In the genomic region with DNA sequence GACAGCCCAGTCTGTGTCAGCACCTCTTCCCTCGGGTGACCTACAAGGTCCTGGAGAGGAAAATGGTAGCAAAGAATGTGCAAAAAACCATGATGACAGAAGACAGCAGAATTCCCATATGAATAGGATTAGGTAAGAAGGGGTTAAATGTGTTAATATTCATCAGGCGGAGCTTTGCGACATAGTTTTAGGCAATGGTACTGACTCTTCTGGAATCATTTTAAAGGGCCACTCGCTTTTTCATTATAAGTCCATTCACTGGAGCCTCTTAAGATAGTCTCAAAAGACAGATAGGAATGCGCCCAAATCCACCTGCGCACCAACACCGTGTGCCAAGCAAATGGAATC, we compare ENCODE assay signal across 13 cellular contexts. TPM values are rescaled to one million over a fixed set of nuclear protein-coding genes. Genes with fewer than 3 reads are reported as not detected.
DNase-seq lines count a peak whose midpoint lies in the region; ATAC-seq and TF ChIP-seq lines count a peak whose summit lies in the region.
"Had no signal": no experiment of that assay in that cellular context is flagged by ENCODE, and none has a peak within 500 bp of the region (broad histone marks: within the 10 kb centered on the region; RNA-seq: fewer than 3 reads in every experiment).

No MANE protein-coding gene starts in this region.

- no peak overlapping the region for H3K4me3 ChIP-seq in endodermal cell (ENCODE audit: low read length)
- H3K4me3 ChIP-seq in muscle layer of colon (ENCODE audit: low read depth in 1 of 2, low read length in 2 of 2) = peak overlapping the region in 1 of 2 donors; percentile 29
- peak overlapping the region; percentile 46 for H3K4me3 ChIP-seq in thoracic aorta
- H3K4me3 ChIP-seq: mucosa of descending colon had no signal

- H3K4me3 Mint-ChIP-seq in endodermal cell = peak overlapping the region; percentile 29
- H3K4me3 Mint-ChIP-seq: activated CD4-positive, alpha-beta T cell treated with anti-CD3 and anti-CD28 coated beads, Interleukin-2, amount 10 ng/mL, durations not matched to agents 7 days and 5 days had no signal

- H3K4me1 ChIP-seq in endodermal cell (ENCODE audit: control insufficient read depth, insufficient read depth, low read length) = peaks cover 26% of the 10 kb centered on the region
- H3K4me1 ChIP-seq in muscle layer of colon (ENCODE audit: insufficient read depth, low read length) = peaks cover 69% of the 10 kb centered on the region
- peaks cover 19 to 64% of the 10 kb centered on the region in 2 donors for H3K4me1 ChIP-seq in thoracic aorta (ENCODE audit: control insufficient read depth in 1 of 2, low read depth in 2 of 2)

- H3K27ac ChIP-seq in endodermal cell (ENCODE audit: low read depth, low read length) (peak overlapping the region; percentile 92), muscle layer of colon (ENCODE audit: low read depth, low read length) (peak overlapping the region; percentile 61), thoracic aorta (peak overlapping the region; percentile 0 to 42)

- no peak overlapping the region for H3K9ac ChIP-seq in endodermal cell (ENCODE audit: extremely low read depth, low read length, poor library complexity, severe bottlenecking)
- no peak overlapping the region for H3K9ac ChIP-seq in muscle layer of colon (ENCODE audit: low read length)

- H3K27me3 ChIP-seq in endodermal cell (ENCODE audit: control insufficient read depth, insufficient read depth, low read length, poor library complexity, severe bottlenecking) = no peaks in the 10 kb centered on the region
- H3K27me3 ChIP-seq in muscle layer of colon (ENCODE audit: control insufficient read depth in 1 of 2, insufficient read depth in 2 of 2, low read length in 2 of 2) = no peaks in the 10 kb centered on the region
- no peaks in the 10 kb centered on the region for H3K27me3 ChIP-seq in thoracic aorta (replicated peaks; ENCODE audit: insufficient read depth)

- no peaks in the 10 kb centered on the region for H3K36me3 Mint-ChIP-seq in endodermal cell (ENCODE audit: low read depth)
- H3K36me3 Mint-ChIP-seq: activated naive CD4-positive, alpha-beta T cell treated with anti-CD3 and anti-CD28 coated beads, Interleukin-2, amount 50 U/mL, for 72 hours had no signal

- H3K27ac Mint-ChIP-seq in endodermal cell = peak overlapping the region; percentile 89
- H3K27ac Mint-ChIP-seq: activated CD4-positive, alpha-beta T cell treated with anti-CD3 and anti-CD28 coated beads, Interleukin-2, amount 10 ng/mL, durations not matched to agents 7 days and 5 days; activated naive CD4-positive, alpha-beta T cell treated with anti-CD3 and anti-CD28 coated beads, Interleukin-2, amount 50 U/mL, for 72 hours had no signal

- no peaks in the 10 kb centered on the region for H3K9me3 Mint-ChIP-seq in endodermal cell
- H3K9me3 Mint-ChIP-seq: activated CD4-positive, alpha-beta T cell treated with anti-CD3 and anti-CD28 coated beads, Interleukin-2, amount 10 ng/mL, durations not matched to agents 7 days and 5 days; activated naive CD4-positive, alpha-beta T cell treated with anti-CD3 and anti-CD28 coated beads, Interleukin-2, amount 50 U/mL, for 72 hours had no signal

- peaks cover 68% of the 10 kb centered on the region for H3K4me1 Mint-ChIP-seq in endodermal cell
- H3K4me1 Mint-ChIP-seq: activated CD4-positive, alpha-beta T cell treated with anti-CD3 and anti-CD28 coated beads, Interleukin-2, amount 10 ng/mL, durations not matched to agents 7 days and 5 days had no signal

- no peak for ATAC-seq in thoracic aorta (ENCODE audit: insufficient number of reproducible peaks, low FRiP score, low read depth)
- no peak for ATAC-seq in HG02884 (IDR thresholded peaks at IDR 0.05; ENCODE audit: unreplicated experiment)
- ATAC-seq in GM19328 (IDR thresholded peaks at IDR 0.05; ENCODE audit: unreplicated experiment) = no peak
- ATAC-seq: activated naive CD4-positive, alpha-beta T cell treated with anti-CD3 and anti-CD28 coated beads, Interleukin-2, amount 50 U/mL, for 72 hours; Panc1 had no signal

- no peaks in the 10 kb centered on the region for H3K9me3 ChIP-seq in endodermal cell (ENCODE audit: control insufficient read depth, low read length)
- no peaks in the 10 kb centered on the region for H3K9me3 ChIP-seq in muscle layer of colon (ENCODE audit: low read length)
- H3K9me3 ChIP-seq in thoracic aorta = no peaks in the 10 kb centered on the region
- H3K9me3 ChIP-seq: mucosa of descending colon had no signal

- DNase-seq in NCI-H526 treated with DMSO at 0.1 percent for 48 hours (lab: John Stamatoyannopoulos, UW) (peak; percentile 51), endodermal cell (peak; percentile 47), thoracic aorta (ENCODE audit: low spot score) (no peak), hepatic stellate cell (ENCODE audit: low spot score) (no peak)
- no peak for DNase-seq in activated T-cell treated with anti-CD3 and anti-CD28 coated beads, Interleukin-2, amount 50 U/mL, for 1 hour
- DNase-seq: activated CD4-positive, alpha-beta T cell treated with anti-CD3 and anti-CD28 coated beads, Interleukin-2, amount 10 ng/mL, durations not matched to agents 7 days and 5 days; mucosa of descending colon; NCI-H187 treated with DMSO at 0.1 percent for 48 hours had no signal

- TF ChIP-seq CTCF in endodermal cell (conservative IDR thresholded peaks at IDR 0.05) = no peak
- no peak for TF ChIP-seq CTCF in thoracic aorta (IDR thresholded peaks at IDR 0.05)

- WGBS in endodermal cell (ENCODE audit: insufficient coverage in 1 of 2, insufficient read length in 1 of 2), 2 experiments = 71 to 74% methylated on average over 7 of the region's 7 CpGs

- no peaks in the 10 kb centered on the region for H3K36me3 ChIP-seq in endodermal cell (ENCODE audit: control insufficient read depth, insufficient read depth, low read length)
- H3K36me3 ChIP-seq in muscle layer of colon (ENCODE audit: insufficient read depth, low read length) = no peaks in the 10 kb centered on the region
- no peaks in the 10 kb centered on the region for H3K36me3 ChIP-seq in thoracic aorta

- no peaks in the 10 kb centered on the region for H3K27me3 Mint-ChIP-seq in endodermal cell (ENCODE audit: insufficient read depth)
- H3K27me3 Mint-ChIP-seq: activated CD4-positive, alpha-beta T cell treated with anti-CD3 and anti-CD28 coated beads, Interleukin-2, amount 10 ng/mL, durations not matched to agents 7 days and 5 days had no signal

RNA-seq across cellular contexts. Expression of a gene that starts 38.2 kb away (rescaled TPM):
- total RNA-seq in endodermal cell (10 to 100 TPM; 79.4 to 83.4 TPM), thoracic aorta (10 to 100 TPM; 36.4 to 79.6 TPM)
- 55.8 TPM for polyA plus RNA-seq in endodermal cell (2013, experiment 1 of 2)
- 53.5 TPM for polyA plus RNA-seq in endodermal cell (2013, experiment 2 of 2)

Comparison
In these comparisons a context has a peak if more than half of its experiments do, and no peak if none do; other contexts are left out.
1. DNase-seq: peak in NCI-H526 treated with DMSO at 0.1 percent for 48 hours (single experiment) and endodermal cell (single experiment); none in thoracic aorta (single experiment), activated T-cell treated with anti-CD3 and anti-CD28 coated beads, Interleukin-2, amount 50 U/mL, for 1 hour (single experiment) and hepatic stellate cell (single experiment).
2. H3K27ac ChIP-seq: peak in every context shown above with its lines; median percentile 92 in endodermal cell; 61 in muscle layer of colon; 21 in thoracic aorta.